ENCODE assay signal across 1 cellular context in genomic region chr11:117730256-117730800, GRCh38.
TF ChIP-seq lines count a peak whose summit lies in the region.

No MANE protein-coding gene starts in this region.

TF ChIP-seq in HCT116, 20 proteins besides CTCF, POLR2A, EP300 and RAD21:
- TF ChIP-seq REST (IDR thresholded peaks at IDR 0.05; ENCODE audit: low read depth) (no peak), ZNF274 (IDR thresholded peaks at IDR 0.05; ENCODE audit: low read depth, low read length) (no peak), EZH2 (IDR thresholded peaks at IDR 0.05) (no peak), ELF1 (IDR thresholded peaks at IDR 0.05; ENCODE audit: borderline replicate concordance, low read depth) (no peak), EGR1 (IDR thresholded peaks at IDR 0.05; ENCODE audit: low read depth) (no peak), ATF3 (IDR thresholded peaks at IDR 0.05) (no peak), MAX (IDR thresholded peaks at IDR 0.05) (no peak), POLR2AphosphoS5 (IDR thresholded peaks at IDR 0.05; ENCODE audit: low read depth, low read length) (no peak), ZBTB33 (IDR thresholded peaks at IDR 0.05; ENCODE audit: extremely low read depth, insufficient replicate concordance, low read length) (no peak), ZFX (IDR thresholded peaks at IDR 0.05) (no peak), SP1 (IDR thresholded peaks at IDR 0.05; ENCODE audit: low read depth) (no peak)
